In the genomic region with DNA sequence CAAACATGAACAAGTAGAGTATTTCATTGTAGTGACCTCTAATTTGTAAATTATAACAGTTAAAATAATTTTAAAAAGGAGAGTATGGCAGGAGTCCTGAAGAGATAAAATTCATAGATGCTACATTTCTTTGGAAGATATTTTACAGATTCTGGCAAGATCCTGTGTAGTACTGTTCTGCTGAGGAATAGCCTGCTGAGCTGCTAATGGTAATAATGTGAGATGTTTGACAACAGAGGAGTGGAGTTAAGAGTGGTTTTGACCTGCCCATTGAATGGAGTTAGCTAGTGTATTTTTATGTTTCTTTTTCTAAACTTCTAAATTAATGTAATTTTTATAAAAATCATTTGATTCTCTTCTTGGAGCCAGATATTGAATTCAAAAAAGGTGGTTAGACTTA, we compare ENCODE assay signal across 23 cellular contexts. TPM values are rescaled to one million over a fixed set of nuclear protein-coding genes. Genes with fewer than 3 reads are reported as not detected.
"Had no signal": no experiment of that assay in that cellular context is flagged by ENCODE, and none has a peak within 500 bp of the region (broad histone marks: within the 10 kb centered on the region; RNA-seq: fewer than 3 reads in every experiment).

No MANE protein-coding gene starts in this region.

- H3K27ac Mint-ChIP-seq: memory B cell; natural killer cell treated with Interleukin-12 subunit alpha and Interleukin-12 subunit beta and Interleukin-15 and Interleukin-18, amount 100 ng/mL, for 72 hours; neural progenitor cell; progenitor cell of endocrine pancreas had no signal

- H3K4me3 ChIP-seq: dorsolateral prefrontal cortex, hepatocyte, left ventricle myocardium inferior, lower lobe of right lung, neural progenitor cell, pancreas, stomach had no signal

- H3K27ac ChIP-seq: dorsolateral prefrontal cortex, hepatocyte, left ventricle myocardium inferior, lower lobe of right lung, neural progenitor cell, pancreas, stomach had no signal

- H3K9me3 ChIP-seq: left ventricle myocardium inferior, lower lobe of right lung, pancreas, stomach had no signal

- H3K27me3 ChIP-seq: dorsolateral prefrontal cortex, pancreas, stomach had no signal

- H3K36me3 ChIP-seq: left ventricle myocardium inferior, lower lobe of right lung, neural progenitor cell, pancreas, stomach had no signal

- H3K4me1 Mint-ChIP-seq: memory B cell, neural progenitor cell had no signal

- ATAC-seq: left cardiac atrium; lower lobe of right lung; natural killer cell treated with Interleukin-12 subunit alpha and Interleukin-12 subunit beta and Interleukin-15 and Interleukin-18, amount 100 ng/mL, for 72 hours; pancreas; right cardiac atrium had no signal

- H3K4me3 Mint-ChIP-seq: memory B cell; natural killer cell treated with Interleukin-12 subunit alpha and Interleukin-12 subunit beta and Interleukin-15 and Interleukin-18, amount 100 ng/mL, for 72 hours; neural progenitor cell had no signal

- DNase-seq: dorsolateral prefrontal cortex; effector CD8-positive, alpha-beta T cell; foreskin melanocyte; head of caudate nucleus; kidney; left cardiac atrium; left ventricle myocardium inferior; lower lobe of right lung; midbrain; nucleus accumbens; pancreas; right cardiac atrium; small intestine; stimulated activated CD4-positive, alpha-beta T cell treated with anti-CD3 and anti-CD28 coated beads, Interleukin-12 subunit alpha, Interleukin-12 subunit beta, amount 100 ng/mL, for 4 hours; stimulated activated naive CD4-positive, alpha-beta T cell; stomach; substantia nigra; trophoblast cell had no signal

- H3K9me3 Mint-ChIP-seq: neural progenitor cell had no signal

- H3K27me3 Mint-ChIP-seq: memory B cell; natural killer cell treated with Interleukin-12 subunit alpha and Interleukin-12 subunit beta and Interleukin-15 and Interleukin-18, amount 100 ng/mL, for 72 hours; progenitor cell of endocrine pancreas had no signal

- H3K4me1 ChIP-seq: left ventricle myocardium inferior, lower lobe of right lung, neural progenitor cell, pancreas, stomach had no signal

- H3K36me3 Mint-ChIP-seq: memory B cell; natural killer cell treated with Interleukin-12 subunit alpha and Interleukin-12 subunit beta and Interleukin-15 and Interleukin-18, amount 100 ng/mL, for 72 hours; neural progenitor cell had no signal

RNA-seq across cellular contexts. Expression of gene CLVS2, which starts 11.8 kb away (rescaled TPM):
- total RNA-seq: kidney; natural killer cell treated with Interleukin-12 subunit alpha and Interleukin-12 subunit beta and Interleukin-15 and Interleukin-18, amount 100 ng/mL, for 72 hours; right cardiac atrium had no signal
